In the genomic region with DNA sequence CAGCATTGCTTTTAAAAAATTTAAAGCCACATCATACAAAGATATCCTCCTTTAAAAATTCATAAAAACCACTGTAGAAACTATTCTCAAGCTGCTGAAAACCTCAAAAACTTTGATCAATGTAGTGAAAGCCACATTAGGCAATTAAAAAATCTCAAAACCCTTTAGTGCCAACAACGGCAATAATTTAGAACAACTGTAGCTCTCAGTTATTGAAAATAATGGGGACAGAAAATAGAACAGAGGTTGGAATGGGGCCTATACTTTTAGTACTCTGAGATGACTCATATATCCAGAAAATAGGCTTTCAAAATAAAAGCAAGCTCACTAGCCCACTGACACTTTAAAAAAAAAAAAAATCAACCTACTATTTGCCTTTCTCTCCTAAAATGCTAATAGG, we compare ENCODE assay signal across 10 cellular contexts.
DNase-seq lines count a peak whose midpoint lies in the region; ATAC-seq and TF ChIP-seq lines count a peak whose summit lies in the region.
"Had no signal": no experiment of that assay in that cellular context is flagged by ENCODE, and none has a peak within 500 bp of the region (broad histone marks: within the 10 kb centered on the region; RNA-seq: fewer than 3 reads in every experiment).

No MANE protein-coding gene starts in this region.

- no peak overlapping the region for H3K27ac ChIP-seq in OCI-LY3 (ENCODE audit: low read length)
- H3K27ac ChIP-seq in skin epidermis = peak overlapping the region in 18 of 21 experiments; percentile 15 to 81 (median 56)

- H3K79me2 ChIP-seq in OCI-LY3 (ENCODE audit: low read length) = no peaks in the 10 kb centered on the region

- H3K27me3 ChIP-seq in OCI-LY3 (ENCODE audit: low read depth, low read length) = no peaks in the 10 kb centered on the region

- H2AFZ ChIP-seq in OCI-LY3 (ENCODE audit: low read depth, low read length) = no peak overlapping the region

- ATAC-seq in HG03135 (IDR thresholded peaks at IDR 0.05; ENCODE audit: unreplicated experiment) = no peak

- no peaks in the 10 kb centered on the region for H3K36me3 ChIP-seq in OCI-LY3 (replicated peaks; ENCODE audit: low read depth, low read length)

- peaks cover 60% of the 10 kb centered on the region for H3K4me1 ChIP-seq in OCI-LY3 (ENCODE audit: low read length)

- no peaks in the 10 kb centered on the region for H3K9me3 ChIP-seq in OCI-LY3 (ENCODE audit: insufficient read depth, low read length)

- H3K4me3 ChIP-seq in OCI-LY3 (ENCODE audit: low read length) (no peak overlapping the region), choroid plexus epithelial cell (ENCODE audit: low read depth, low read length) (no peak overlapping the region), skin epidermis (no peak overlapping the region)

- no peaks in the 10 kb centered on the region for H4K20me1 ChIP-seq in OCI-LY3 (ENCODE audit: insufficient read depth, low read length)

- DNase-seq in H4 (ENCODE audit: low spot score) = peak; percentile 30
- DNase-seq in choroid plexus epithelial cell (ENCODE audit: low read depth) = peak; percentile 49
- DNase-seq in NCI-H2171 treated with DMSO at 0.1 percent for 48 hours (lab: John Stamatoyannopoulos, UW) = no peak
- DNase-seq in activated CD4-positive, CD25-positive, alpha-beta regulatory T cell (lab: John Stamatoyannopoulos, UW) = no peak
- DNase-seq: activated naive CD4-positive, alpha-beta T cell; NCI-H2081 treated with DMSO at 0.1 percent for 48 hours; nephron progenitor cell had no signal

- peak overlapping the region; percentile 8; the same call in 1 of the 2 replicates for H3K9ac ChIP-seq in OCI-LY3 (ENCODE audit: low read length)

- TF ChIP-seq CTCF in OCI-LY3 (IDR thresholded peaks at IDR 0.05; ENCODE audit: low read depth, low read length) = no peak
- TF ChIP-seq CTCF in choroid plexus epithelial cell (conservative IDR thresholded peaks at IDR 0.05; ENCODE audit: low read depth, low read length) = no peak

- H3K4me2 ChIP-seq in OCI-LY3 (ENCODE audit: low read length) = peak overlapping the region; percentile 99

Comparison
In these comparisons a context has a peak if more than half of its experiments do, and no peak if none do; other contexts are left out.
1. DNase-seq: peak in H4 (single experiment) and choroid plexus epithelial cell (single experiment); none in NCI-H2171 treated with DMSO at 0.1 percent for 48 hours (single experiment) and activated CD4-positive, CD25-positive, alpha-beta regulatory T cell (0 of 4).